ENCODE assay signal across 1 cellular context in genomic region chr6:12047304-12047703, GRCh38.
TF ChIP-seq lines count a peak whose summit lies in the region.

No MANE protein-coding gene starts in this region.

TF ChIP-seq in IMR-90, 13 proteins besides CTCF, POLR2A, EP300 and RAD21 (continued from another document):
- TF ChIP-seq MXI1 (IDR thresholded peaks at IDR 0.05; ENCODE audit: borderline replicate concordance, low read depth, low read length) (no peak), RFX5 (IDR thresholded peaks at IDR 0.05; ENCODE audit: low read depth, low read length) (no peak), SMC3 (IDR thresholded peaks at IDR 0.05; ENCODE audit: low read depth, low read length) (no peak), MAFK (IDR thresholded peaks at IDR 0.05; ENCODE audit: low read depth, low read length) (no peak), FOS (IDR thresholded peaks at IDR 0.05; ENCODE audit: low read depth, low read length) (no peak), NFE2L2 (IDR thresholded peaks at IDR 0.05; ENCODE audit: low read depth, low read length) (no peak), BHLHE40 (IDR thresholded peaks at IDR 0.05; ENCODE audit: low read depth, low read length) (no peak), CHD1 (IDR thresholded peaks at IDR 0.05; ENCODE audit: low read depth, low read length) (no peak), CEBPB (IDR thresholded peaks at IDR 0.05; ENCODE audit: low read depth, low read length) (no peak)
